1 cellular context compared by ENCODE assay signal in genomic region chr11:112229159-112229558, GRCh38.
A peak's percentile ranks its signal among the peaks of the same experiment; 100 is the strongest.
TF ChIP-seq lines count a peak whose summit lies in the region.

No MANE protein-coding gene starts in this region.

TF ChIP-seq in GM12878, 131 proteins besides CTCF, POLR2A, EP300 and RAD21:
- TF ChIP-seq RBBP5 (conservative IDR thresholded peaks at IDR 0.05) (no peak), SMARCA5 (IDR thresholded peaks at IDR 0.05) (no peak), CHD2 (IDR thresholded peaks at IDR 0.05; ENCODE audit: borderline replicate concordance, low read depth, low read length) (no peak)
- TF ChIP-seq, protein P1, sequence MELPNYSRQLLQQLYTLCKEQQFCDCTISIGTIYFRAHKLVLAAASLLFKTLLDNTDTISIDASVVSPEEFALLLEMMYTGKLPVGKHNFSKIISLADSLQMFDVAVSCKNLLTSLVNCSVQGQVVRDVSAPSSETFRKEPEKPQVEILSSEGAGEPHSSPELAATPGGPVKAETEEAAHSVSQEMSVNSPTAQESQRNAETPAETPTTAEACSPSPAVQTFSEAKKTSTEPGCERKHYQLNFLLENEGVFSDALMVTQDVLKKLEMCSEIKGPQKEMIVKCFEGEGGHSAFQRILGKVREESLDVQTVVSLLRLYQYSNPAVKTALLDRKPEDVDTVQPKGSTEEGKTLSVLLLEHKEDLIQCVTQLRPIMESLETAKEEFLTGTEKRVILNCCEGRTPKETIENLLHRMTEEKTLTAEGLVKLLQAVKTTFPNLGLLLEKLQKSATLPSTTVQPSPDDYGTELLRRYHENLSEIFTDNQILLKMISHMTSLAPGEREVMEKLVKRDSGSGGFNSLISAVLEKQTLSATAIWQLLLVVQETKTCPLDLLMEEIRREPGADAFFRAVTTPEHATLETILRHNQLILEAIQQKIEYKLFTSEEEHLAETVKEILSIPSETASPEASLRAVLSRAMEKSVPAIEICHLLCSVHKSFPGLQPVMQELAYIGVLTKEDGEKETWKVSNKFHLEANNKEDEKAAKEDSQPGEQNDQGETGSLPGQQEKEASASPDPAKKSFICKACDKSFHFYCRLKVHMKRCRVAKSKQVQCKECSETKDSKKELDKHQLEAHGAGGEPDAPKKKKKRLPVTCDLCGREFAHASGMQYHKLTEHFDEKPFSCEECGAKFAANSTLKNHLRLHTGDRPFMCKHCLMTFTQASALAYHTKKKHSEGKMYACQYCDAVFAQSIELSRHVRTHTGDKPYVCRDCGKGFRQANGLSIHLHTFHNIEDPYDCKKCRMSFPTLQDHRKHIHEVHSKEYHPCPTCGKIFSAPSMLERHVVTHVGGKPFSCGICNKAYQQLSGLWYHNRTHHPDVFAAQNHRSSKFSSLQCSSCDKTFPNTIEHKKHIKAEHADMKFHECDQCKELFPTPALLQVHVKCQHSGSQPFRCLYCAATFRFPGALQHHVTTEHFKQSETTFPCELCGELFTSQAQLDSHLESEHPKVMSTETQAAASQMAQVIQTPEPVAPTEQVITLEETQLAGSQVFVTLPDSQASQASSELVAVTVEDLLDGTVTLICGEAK (IDR thresholded peaks at IDR 0.05; ENCODE audit: borderline replicate concordance): peak; percentile 30; the same call in 1 of the 2 replicates
